ENCODE assay signal across 17 cellular contexts in the genomic region with DNA sequence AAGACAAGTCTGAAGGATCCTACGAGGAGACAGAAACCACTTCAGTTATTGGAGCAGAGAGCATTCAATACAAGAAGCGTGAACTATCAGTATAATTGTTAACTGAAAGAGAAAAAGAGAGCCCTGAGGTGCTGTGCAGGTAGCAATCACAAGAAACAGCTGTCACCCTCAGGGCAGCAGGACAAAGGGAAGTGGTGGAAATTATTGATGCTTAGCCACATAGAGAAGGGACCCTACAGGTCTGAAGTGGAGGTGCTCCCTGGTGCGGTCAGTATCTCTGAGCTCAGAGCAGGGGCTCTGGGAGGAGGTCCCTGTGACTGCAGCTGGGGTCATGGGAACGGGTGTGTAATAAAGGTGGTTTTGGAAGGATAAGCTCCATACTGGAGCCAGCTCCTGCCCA.
"Had no signal": no experiment of that assay in that cellular context is flagged by ENCODE, and none has a peak within 500 bp of the region (broad histone marks: within the 10 kb centered on the region; RNA-seq: fewer than 3 reads in every experiment).

No MANE protein-coding gene starts in this region.

- H3K4me3 Mint-ChIP-seq: activated CD8-positive, alpha-beta T cell treated with anti-CD3 and anti-CD28 coated beads for 36 hours; activated naive CD8-positive, alpha-beta T cell treated with anti-CD3 and anti-CD28 coated beads, Interleukin-2, amount 10 ng/mL, durations not matched to agents 7 days and 5 days; activated T-cell treated with anti-CD3 and anti-CD28 coated beads, Interleukin-2, amount 50 U/mL, for 72 hours; nephron had no signal

- H3K4me3 ChIP-seq: breast epithelium, psoas muscle, right lobe of liver, spleen, suprapubic skin, upper lobe of right lung had no signal

- ATAC-seq: activated CD8-positive, alpha-beta T cell treated with anti-CD3 and anti-CD28 coated beads for 36 hours; activated T-cell treated with anti-CD3 and anti-CD28 coated beads, Interleukin-2, amount 50 U/mL, for 72 hours; foreskin keratinocyte; left colon; psoas muscle; right lobe of liver; stimulated activated naive CD8-positive, alpha-beta T cell treated with anti-CD3 and anti-CD28 coated beads, Interleukin-15, Interleukin-2, amounts not matched to agents 100 U/mL and 50 U/mL, for 24 hours; upper lobe of right lung had no signal

- DNase-seq: activated CD8-positive, alpha-beta memory T cell treated with anti-CD3 and anti-CD28 coated beads, Interleukin-2, amount 50 U/mL, for 4 hours; activated CD8-positive, alpha-beta T cell treated with anti-CD3 and anti-CD28 coated beads for 36 hours; activated naive CD8-positive, alpha-beta T cell treated with anti-CD3 and anti-CD28 coated beads, Interleukin-2, amount 10 ng/mL, durations not matched to agents 7 days and 5 days; activated T-cell treated with anti-CD3 and anti-CD28 coated beads, Interleukin-2, amount 50 U/mL, for 72 hours; anterior cingulate cortex; foreskin keratinocyte; left colon; psoas muscle; right lobe of liver; spleen; stimulated activated CD4-positive, alpha-beta T cell treated with anti-CD3 and anti-CD28 coated beads, Interleukin-2, amount 100 ng/mL, for 24 hours; stimulated activated naive CD8-positive, alpha-beta T cell treated with anti-CD3 and anti-CD28 coated beads, Interleukin-15, Interleukin-2, amounts not matched to agents 100 U/mL and 50 U/mL, for 24 hours; T-helper 9 cell; upper lobe of right lung had no signal

- H3K27me3 Mint-ChIP-seq: activated CD8-positive, alpha-beta T cell treated with anti-CD3 and anti-CD28 coated beads for 36 hours had no signal

- H3K4me1 ChIP-seq: breast epithelium, right lobe of liver had no signal

- H3K9me3 ChIP-seq: breast epithelium, psoas muscle, right lobe of liver, spleen, suprapubic skin, upper lobe of right lung had no signal

- H3K27ac ChIP-seq: breast epithelium, foreskin keratinocyte, psoas muscle, right lobe of liver, spleen, suprapubic skin, upper lobe of right lung had no signal

- H3K36me3 ChIP-seq: breast epithelium, right lobe of liver, spleen, suprapubic skin, upper lobe of right lung had no signal

- H3K27me3 ChIP-seq: breast epithelium, foreskin keratinocyte, right lobe of liver, spleen, suprapubic skin, upper lobe of right lung had no signal

- H3K27ac Mint-ChIP-seq: activated CD8-positive, alpha-beta T cell treated with anti-CD3 and anti-CD28 coated beads for 36 hours; activated naive CD8-positive, alpha-beta T cell treated with anti-CD3 and anti-CD28 coated beads, Interleukin-2, amount 10 ng/mL, durations not matched to agents 7 days and 5 days; activated T-cell treated with anti-CD3 and anti-CD28 coated beads, Interleukin-2, amount 50 U/mL, for 72 hours had no signal
